12 cellular contexts compared by ENCODE assay signal in the genomic region with DNA sequence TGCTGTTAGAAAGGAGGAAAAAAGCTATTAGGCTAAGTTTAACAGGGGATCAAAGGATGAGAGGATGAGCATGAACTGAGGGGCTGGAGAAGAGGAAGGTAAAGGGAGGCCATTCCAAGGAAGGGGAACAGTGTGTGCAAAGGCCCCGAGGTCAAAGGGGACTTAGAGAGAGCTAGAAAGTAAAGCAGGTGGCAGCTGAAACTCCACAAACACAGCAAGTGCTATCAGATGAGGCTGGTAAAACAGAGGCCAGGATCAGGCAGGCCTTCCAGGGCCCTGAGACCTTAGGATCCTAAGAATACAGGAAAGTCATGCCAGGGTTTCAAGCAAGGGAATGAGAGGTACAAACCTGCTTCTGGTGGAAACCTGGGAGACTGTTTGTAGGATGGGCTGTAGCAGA. TPM values are rescaled to one million over a fixed set of nuclear protein-coding genes. Genes with fewer than 3 reads are reported as not detected.
DNase-seq lines count a peak whose midpoint lies in the region; ATAC-seq and TF ChIP-seq lines count a peak whose summit lies in the region.
"Had no signal": no experiment of that assay in that cellular context is flagged by ENCODE, and none has a peak within 500 bp of the region (broad histone marks: within the 10 kb centered on the region; RNA-seq: fewer than 3 reads in every experiment).

No MANE protein-coding gene starts in this region.

- peaks cover 89% of the 10 kb centered on the region for H4K20me1 ChIP-seq in DND-41 (ENCODE audit: insufficient read depth, low read length)

- H3K4me3 ChIP-seq in DND-41 (ENCODE audit: low read depth in 1 of 2, low read length in 2 of 2), result peak overlapping the region in 1 of 2 experiments; percentile 4; a peak in 1 of 4 replicates
- H3K4me3 ChIP-seq in muscle layer of colon (ENCODE audit: low read depth in 1 of 2, low read length in 2 of 2), result no peak overlapping the region
- H3K4me3 ChIP-seq in stomach smooth muscle (ENCODE audit: low read length in 2 of 2), result no peak overlapping the region
- H3K4me3 ChIP-seq in esophagus muscularis mucosa, result no peak overlapping the region

- no peaks in the 10 kb centered on the region for H3K9me3 Mint-ChIP-seq in activated CD8-positive, alpha-beta T cell treated with anti-CD3 and anti-CD28 coated beads for 36 hours
- no peaks in the 10 kb centered on the region for H3K9me3 Mint-ChIP-seq in activated CD8-positive, alpha-beta T cell treated with anti-CD3 and anti-CD28 coated beads, Interleukin-2, amount 10 ng/mL, durations not matched to agents 7 days and 5 days (ENCODE audit: insufficient read depth)
- no peaks in the 10 kb centered on the region for H3K9me3 Mint-ChIP-seq in activated CD4-positive, alpha-beta T cell treated with anti-CD3 and anti-CD28 coated beads, Interleukin-2, amount 10 ng/mL, durations not matched to agents 7 days and 5 days
- H3K9me3 Mint-ChIP-seq: IgD-negative memory B cell had no signal

- no peak overlapping the region for H3K4me3 Mint-ChIP-seq in activated CD8-positive, alpha-beta T cell treated with anti-CD3 and anti-CD28 coated beads for 36 hours
- no peak overlapping the region for H3K4me3 Mint-ChIP-seq in activated CD8-positive, alpha-beta T cell treated with anti-CD3 and anti-CD28 coated beads, Interleukin-2, amount 10 ng/mL, durations not matched to agents 7 days and 5 days
- H3K4me3 Mint-ChIP-seq in activated CD4-positive, alpha-beta T cell treated with anti-CD3 and anti-CD28 coated beads, Interleukin-2, amount 10 ng/mL, durations not matched to agents 7 days and 5 days, result no peak overlapping the region

- 93% methylated on average over 1 of the region's 1 CpG for WGBS in esophagus muscularis mucosa

- peak overlapping the region; percentile 4 for H3K27ac Mint-ChIP-seq in activated CD8-positive, alpha-beta T cell treated with anti-CD3 and anti-CD28 coated beads for 36 hours
- no peak overlapping the region for H3K27ac Mint-ChIP-seq in activated CD8-positive, alpha-beta T cell treated with anti-CD3 and anti-CD28 coated beads, Interleukin-2, amount 10 ng/mL, durations not matched to agents 7 days and 5 days
- H3K27ac Mint-ChIP-seq in activated CD4-positive, alpha-beta T cell treated with anti-CD3 and anti-CD28 coated beads, Interleukin-2, amount 10 ng/mL, durations not matched to agents 7 days and 5 days, result no peak overlapping the region

- no peak for DNase-seq in activated CD8-positive, alpha-beta T cell treated with anti-CD3 and anti-CD28 coated beads for 36 hours
- DNase-seq in activated CD8-positive, alpha-beta T cell treated with anti-CD3 and anti-CD28 coated beads, Interleukin-2, amount 10 ng/mL, durations not matched to agents 7 days and 5 days, result no peak
- DNase-seq in DND-41, result no peak
- no peak for DNase-seq in esophagus muscularis mucosa (ENCODE audit: extremely low spot score)
- no peak for DNase-seq in activated CD4-positive, alpha-beta T cell treated with anti-CD3 and anti-CD28 coated beads, Interleukin-2, amount 10 ng/mL, durations not matched to agents 7 days and 5 days
- no peak for DNase-seq in kidney glomerular epithelial cell (lab: John Stamatoyannopoulos, UW)
- DNase-seq: NCI-H1436, NCI-H524 treated with DMSO at 0.1 percent for 48 hours, RPMI8226 had no signal

- no peaks in the 10 kb centered on the region for H3K27me3 ChIP-seq in DND-41 (ENCODE audit: insufficient read depth, low read length, poor library complexity)
- no peaks in the 10 kb centered on the region for H3K27me3 ChIP-seq in muscle layer of colon (ENCODE audit: control insufficient read depth in 1 of 2, insufficient read depth in 2 of 2, low read length in 2 of 2)
- H3K27me3 ChIP-seq in stomach smooth muscle (ENCODE audit: control insufficient read depth in 1 of 2, insufficient read depth in 2 of 2, low read length in 2 of 2), result no peaks in the 10 kb centered on the region
- H3K27me3 ChIP-seq in esophagus muscularis mucosa, result no peaks in the 10 kb centered on the region

- TF ChIP-seq POLR2A in esophagus muscularis mucosa (IDR thresholded peaks at IDR 0.05; ENCODE audit: low read depth), result no peak

- intact Hi-C loops in activated CD8-positive, alpha-beta T cell treated with anti-CD3 and anti-CD28 coated beads for 36 hours (cut with micrococcal nuclease), result loop anchor here (5.0 kb wide), 2 partner anchors 103 to 123 kb away; no protein-coding TSS in a partner anchor
- intact Hi-C loops in esophagus muscularis mucosa (cut with DNase I), result loop anchor here (5.0 to 10.0 kb wide), 3 partner anchors 33 to 250 kb away; no protein-coding TSS in a partner anchor

- H3K4me1 ChIP-seq in DND-41 (ENCODE audit: insufficient read depth, low read length) (peaks cover 86% of the 10 kb centered on the region), muscle layer of colon (ENCODE audit: insufficient read depth, low read length) (peaks cover 77% of the 10 kb centered on the region), stomach smooth muscle (ENCODE audit: control insufficient read depth, insufficient read depth, low read length) (peaks cover 69% of the 10 kb centered on the region), esophagus muscularis mucosa (peaks cover 74 to 92% (median 86%) of the 10 kb centered on the region in 4 donors)

- peak overlapping the region; percentile 24 for H3K9ac ChIP-seq in DND-41 (ENCODE audit: low read depth, low read length)
- H3K9ac ChIP-seq in muscle layer of colon (ENCODE audit: low read length), result no peak overlapping the region
- H3K9ac ChIP-seq in stomach smooth muscle (ENCODE audit: low read length in 2 of 2), result no peak overlapping the region

- no peaks in the 10 kb centered on the region for H3K27me3 Mint-ChIP-seq in activated CD8-positive, alpha-beta T cell treated with anti-CD3 and anti-CD28 coated beads for 36 hours
- H3K27me3 Mint-ChIP-seq in activated CD8-positive, alpha-beta T cell treated with anti-CD3 and anti-CD28 coated beads, Interleukin-2, amount 10 ng/mL, durations not matched to agents 7 days and 5 days (ENCODE audit: low read depth), result no peaks in the 10 kb centered on the region
- no peaks in the 10 kb centered on the region for H3K27me3 Mint-ChIP-seq in activated CD4-positive, alpha-beta T cell treated with anti-CD3 and anti-CD28 coated beads, Interleukin-2, amount 10 ng/mL, durations not matched to agents 7 days and 5 days
- H3K27me3 Mint-ChIP-seq: IgD-negative memory B cell had no signal

- H3K4me2 ChIP-seq in DND-41 (ENCODE audit: insufficient read depth, low read length), result peak overlapping the region; percentile 31

- H3K4me1 Mint-ChIP-seq in activated CD8-positive, alpha-beta T cell treated with anti-CD3 and anti-CD28 coated beads for 36 hours (ENCODE audit: low read depth), result peaks cover 32% of the 10 kb centered on the region
- H3K4me1 Mint-ChIP-seq in activated CD8-positive, alpha-beta T cell treated with anti-CD3 and anti-CD28 coated beads, Interleukin-2, amount 10 ng/mL, durations not matched to agents 7 days and 5 days (ENCODE audit: low read depth), result peaks cover 37% of the 10 kb centered on the region
- H3K4me1 Mint-ChIP-seq in activated CD4-positive, alpha-beta T cell treated with anti-CD3 and anti-CD28 coated beads, Interleukin-2, amount 10 ng/mL, durations not matched to agents 7 days and 5 days, result peaks cover 47% of the 10 kb centered on the region

- H2AFZ ChIP-seq in DND-41 (ENCODE audit: low read depth, low read length), result no peak overlapping the region

- TF ChIP-seq CTCF in activated CD8-positive, alpha-beta T cell treated with anti-CD3 and anti-CD28 coated beads for 36 hours (IDR thresholded peaks at IDR 0.05), result no peak
- TF ChIP-seq CTCF in DND-41 (IDR thresholded peaks at IDR 0.05; ENCODE audit: borderline replicate concordance, extremely low read depth, low read length, poor library complexity, severe bottlenecking), result no peak
- TF ChIP-seq CTCF in esophagus muscularis mucosa (IDR thresholded peaks at IDR 0.05), result no peak

- CTCF ChIA-PET in activated CD8-positive, alpha-beta T cell treated with anti-CD3 and anti-CD28 coated beads for 36 hours (lab: Charles Lee), result interaction anchor here (0.7 kb wide), 1 partner anchor 79 kb away, joined by 3 read pairs; no protein-coding TSS in a partner anchor
- CTCF ChIA-PET in activated CD8-positive, alpha-beta T cell treated with anti-CD3 and anti-CD28 coated beads, Interleukin-2, amount 10 ng/mL, durations not matched to agents 7 days and 5 days (lab: Charles Lee), result interaction anchor here (0.7 to 1.5 kb wide), 3 partner anchors 15 to 251 kb away, joined by 3 to 7 read pairs (median 3); no protein-coding TSS in a partner anchor
- CTCF ChIA-PET in activated CD4-positive, alpha-beta T cell treated with anti-CD3 and anti-CD28 coated beads, Interleukin-2, amount 10 ng/mL, durations not matched to agents 7 days and 5 days (lab: Charles Lee), result interaction anchor here (0.9 to 1.5 kb wide), 3 partner anchors 11 to 106 kb away, joined by 3 to 4 read pairs (median 4); no protein-coding TSS in a partner anchor

- H3K27ac ChIP-seq in DND-41 (ENCODE audit: low read length) (peak overlapping the region; percentile 57), muscle layer of colon (ENCODE audit: low read depth, low read length) (peak overlapping the region; percentile 63), stomach smooth muscle (ENCODE audit: low read length) (peak overlapping the region; percentile 31), esophagus muscularis mucosa (replicated peaks in 1 of 4) (peak overlapping the region in 1 of 4 donors; percentile 22)

- ATAC-seq in activated CD8-positive, alpha-beta T cell treated with anti-CD3 and anti-CD28 coated beads for 36 hours, result no peak
- no peak for ATAC-seq in activated CD8-positive, alpha-beta T cell treated with anti-CD3 and anti-CD28 coated beads, Interleukin-2, amount 10 ng/mL, durations not matched to agents 7 days and 5 days
- ATAC-seq in DND-41 (ENCODE audit: insufficient read depth, low read depth), result no peak

- H3K36me3 Mint-ChIP-seq in activated CD8-positive, alpha-beta T cell treated with anti-CD3 and anti-CD28 coated beads for 36 hours (ENCODE audit: low read depth), result peaks cover 3% of the 10 kb centered on the region
- H3K36me3 Mint-ChIP-seq in activated CD8-positive, alpha-beta T cell treated with anti-CD3 and anti-CD28 coated beads, Interleukin-2, amount 10 ng/mL, durations not matched to agents 7 days and 5 days (ENCODE audit: low read depth), result peaks cover 7% of the 10 kb centered on the region
- peaks cover 9% of the 10 kb centered on the region for H3K36me3 Mint-ChIP-seq in activated CD4-positive, alpha-beta T cell treated with anti-CD3 and anti-CD28 coated beads, Interleukin-2, amount 10 ng/mL, durations not matched to agents 7 days and 5 days (ENCODE audit: low read depth)
- H3K36me3 Mint-ChIP-seq: IgD-negative memory B cell had no signal

- H3K79me2 ChIP-seq in DND-41 (ENCODE audit: insufficient read depth, low read length), result peaks cover 100% of the 10 kb centered on the region

- H3K9me3 ChIP-seq in DND-41 (ENCODE audit: insufficient read depth, low read length, severe bottlenecking), result no peaks in the 10 kb centered on the region
- H3K9me3 ChIP-seq in muscle layer of colon (ENCODE audit: low read length), result no peaks in the 10 kb centered on the region
- no peaks in the 10 kb centered on the region for H3K9me3 ChIP-seq in stomach smooth muscle (ENCODE audit: control insufficient read depth in 2 of 2, low read length in 2 of 2)
- no peaks in the 10 kb centered on the region for H3K9me3 ChIP-seq in esophagus muscularis mucosa

- H3K36me3 ChIP-seq in DND-41 (ENCODE audit: insufficient read depth, low read length) (peaks cover 79% of the 10 kb centered on the region), muscle layer of colon (ENCODE audit: insufficient read depth, low read length) (no peaks in the 10 kb centered on the region), stomach smooth muscle (ENCODE audit: control insufficient read depth in 2 of 2, insufficient read depth in 2 of 2, low read length in 2 of 2) (no peaks in the 10 kb centered on the region), esophagus muscularis mucosa (no peaks in the 10 kb centered on the region)

- no peak for TF ChIP-seq EP300 in esophagus muscularis mucosa (IDR thresholded peaks at IDR 0.05)

- POLR2A ChIA-PET in activated CD8-positive, alpha-beta T cell treated with anti-CD3 and anti-CD28 coated beads for 36 hours (lab: Charles Lee), result interaction anchor here (0.6 kb wide), 1 partner anchor 1814 kb away, joined by 3 read pairs; no protein-coding TSS in a partner anchor
- POLR2A ChIA-PET in activated CD8-positive, alpha-beta T cell treated with anti-CD3 and anti-CD28 coated beads, Interleukin-2, amount 10 ng/mL, durations not matched to agents 7 days and 5 days (lab: Charles Lee), result no interaction called here
- POLR2A ChIA-PET in activated CD4-positive, alpha-beta T cell treated with anti-CD3 and anti-CD28 coated beads, Interleukin-2, amount 10 ng/mL, durations not matched to agents 7 days and 5 days (lab: Charles Lee), result no interaction called here

RNA-seq across cellular contexts. Expression of gene HDAC4, which starts 5.8 kb away (rescaled TPM):
- total RNA-seq in activated CD8-positive, alpha-beta T cell treated with anti-CD3 and anti-CD28 coated beads for 36 hours, result 10 to 100 TPM; 22.6 to 24.5 TPM
- 10 to 100 TPM; 50.7 to 58.8 TPM for total RNA-seq in activated CD8-positive, alpha-beta T cell treated with anti-CD3 and anti-CD28 coated beads, Interleukin-2, amount 10 ng/mL, durations not matched to agents 7 days and 5 days
- total RNA-seq in esophagus muscularis mucosa, result 100 to 1,000 TPM in 1 of 4 donors, 10 to 100 TPM in 3; 59.4 to 119 (median 76.1) TPM
- 10 to 100 TPM; 57.1 to 68.4 TPM for total RNA-seq in activated CD4-positive, alpha-beta T cell treated with anti-CD3 and anti-CD28 coated beads, Interleukin-2, amount 10 ng/mL, durations not matched to agents 7 days and 5 days
